26 cellular contexts compared by ENCODE assay signal in the genomic region with DNA sequence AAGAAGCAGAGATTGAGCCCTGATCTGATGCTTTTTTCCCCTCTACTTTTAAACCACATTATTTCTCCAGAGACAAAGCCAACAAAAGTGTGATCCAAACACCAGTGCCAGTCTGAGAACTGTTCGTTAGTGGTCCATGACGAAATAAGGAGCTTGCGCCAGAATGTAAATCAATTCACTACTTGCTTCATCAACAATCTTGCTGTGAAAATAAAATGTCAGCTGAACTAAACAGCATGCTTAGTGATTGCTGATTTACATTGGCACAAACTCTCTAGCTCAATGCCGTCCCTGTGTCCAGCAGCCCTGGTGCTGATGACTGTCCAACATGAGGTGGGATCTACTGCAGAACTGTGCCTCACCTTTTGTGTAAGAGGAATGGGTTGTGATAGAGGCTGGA.
"Had no signal": no experiment of that assay in that cellular context is flagged by ENCODE, and none has a peak within 500 bp of the region (broad histone marks: within the 10 kb centered on the region; RNA-seq: fewer than 3 reads in every experiment).

No MANE protein-coding gene starts in this region.

- ATAC-seq: effector memory CD8-positive, alpha-beta T cell; left colon; naive thymus-derived CD4-positive, alpha-beta T cell; stimulated activated naive B cell treated with anti-CD40 and anti-IgM and Interleukin-4, amounts not matched to agents 10 μg/mL and 1 μg/mL and 100 μg/mL, for 72 hours; upper lobe of right lung had no signal

- H3K27me3 ChIP-seq: esophagus squamous epithelium, sigmoid colon, suprapubic skin, transverse colon, upper lobe of right lung had no signal

- H3K27ac ChIP-seq: esophagus squamous epithelium, pancreas, sigmoid colon, suprapubic skin, transverse colon, upper lobe of right lung, uterus had no signal

- H3K36me3 ChIP-seq: esophagus squamous epithelium, pancreas, sigmoid colon, suprapubic skin, transverse colon, upper lobe of right lung, uterus had no signal

- DNase-seq: cerebellar nuclear complex; cortex of kidney; effector memory CD8-positive, alpha-beta T cell; erythroblast; esophagus squamous epithelium; hypothalamus; immature natural killer cell; islet precursor cell; kidney glomerular epithelial cell; left colon; mammary epithelial cell; mesendoderm; midbrain; naive thymus-derived CD4-positive, alpha-beta T cell; occipital lobe; pancreas; retina; sigmoid colon; stimulated activated CD4-positive, alpha-beta T cell treated with anti-CD3 and anti-CD28 coated beads, Interleukin-4, amount 100 ng/mL, for 4 hours; stimulated activated naive B cell treated with anti-CD40 and anti-IgM and Interleukin-4, amounts not matched to agents 10 μg/mL and 1 μg/mL and 100 μg/mL, for 72 hours; transverse colon; upper lobe of right lung; uterus had no signal

- H3K4me1 ChIP-seq: pancreas, suprapubic skin, transverse colon, upper lobe of right lung, uterus had no signal

- H3K4me3 ChIP-seq: esophagus squamous epithelium, pancreas, sigmoid colon, suprapubic skin, transverse colon, upper lobe of right lung, uterus had no signal

- H3K9me3 ChIP-seq: esophagus squamous epithelium, pancreas, sigmoid colon, suprapubic skin, transverse colon, upper lobe of right lung, uterus had no signal

- FAIRE-seq: endometrium, frontal cortex, pancreas had no signal
